ENCODE assay signal across 25 cellular contexts in the genomic region with DNA sequence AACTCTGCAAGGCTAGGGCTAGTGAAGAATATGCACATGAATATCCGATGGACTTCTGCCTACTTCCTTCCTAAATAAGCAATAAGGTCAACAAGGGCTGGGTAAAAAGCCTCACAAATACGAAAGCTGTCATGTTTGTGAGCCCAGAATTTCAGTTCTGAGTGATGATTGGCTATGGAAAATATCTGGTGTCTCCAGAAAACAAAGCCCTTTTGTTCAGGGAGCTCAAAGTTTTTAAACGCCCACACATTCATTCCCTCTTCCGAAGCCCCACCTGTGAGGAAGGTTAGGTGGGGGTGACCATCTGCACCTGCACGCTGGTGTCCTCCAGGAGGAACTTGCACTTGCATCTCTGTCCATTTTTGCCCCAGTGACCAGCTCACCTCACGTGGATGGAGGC.
"Had no signal": no experiment of that assay in that cellular context is flagged by ENCODE, and none has a peak within 500 bp of the region (broad histone marks: within the 10 kb centered on the region; RNA-seq: fewer than 3 reads in every experiment).

No MANE protein-coding gene starts in this region.

- H3K4me3 ChIP-seq: dorsolateral prefrontal cortex, hepatocyte, left lung, neural progenitor cell, pancreas, right lobe of liver, suprapubic skin, transverse colon had no signal

- H3K27me3 ChIP-seq: brain microvascular endothelial cell, dorsolateral prefrontal cortex, hepatocyte, left lung, neural progenitor cell, pancreas, right lobe of liver, suprapubic skin, transverse colon had no signal

- H3K27ac ChIP-seq: brain microvascular endothelial cell, dorsolateral prefrontal cortex, epithelial cell of prostate, hepatocyte, left lung, neural progenitor cell, pancreas, right lobe of liver, suprapubic skin, transverse colon had no signal

- H3K4me1 ChIP-seq: neural progenitor cell, pancreas, suprapubic skin, transverse colon had no signal

- H3K4me3 Mint-ChIP-seq: activated naive CD4-positive, alpha-beta T cell treated with anti-CD3 and anti-CD28 coated beads for 36 hours; activated T-cell treated with anti-CD3 and anti-CD28 coated beads, Interleukin-2, amount 50 U/mL, for 4 hours; memory B cell; neural progenitor cell; stimulated activated naive CD8-positive, alpha-beta T cell treated with anti-CD3 and anti-CD28 coated beads, Interleukin-15, amount 100 ng/mL, for 72 hours had no signal

- DNase-seq: activated CD4-positive, alpha-beta T cell treated with anti-CD3 and anti-CD28 coated beads, Interleukin-2, amount 50 U/mL, for 1 hour; activated CD8-positive, alpha-beta memory T cell treated with anti-CD3 and anti-CD28 coated beads, Interleukin-2, amount 50 U/mL, for 4 hours; activated naive CD4-positive, alpha-beta T cell treated with anti-CD3 and anti-CD28 coated beads for 36 hours; activated T-cell treated with anti-CD3 and anti-CD28 coated beads, Interleukin-2, amount 50 U/mL, for 4 hours; brain microvascular endothelial cell; central memory CD4-positive, alpha-beta T cell; dorsolateral prefrontal cortex; foreskin fibroblast; kidney; left lung; pancreas; small intestine; stimulated activated CD4-positive, alpha-beta T cell treated with anti-CD3 and anti-CD28 coated beads, Interleukin-15, amount 100 ng/mL, for 24 hours; stimulated activated CD4-positive, alpha-beta T cell treated with anti-CD3 and anti-CD28 coated beads, Interleukin-2, amount 100 ng/mL, for 48 hours; stimulated activated naive CD8-positive, alpha-beta T cell treated with anti-CD3 and anti-CD28 coated beads, Interleukin-15, amount 100 ng/mL, for 72 hours; T-helper 1 cell; T-helper 9 cell; transverse colon had no signal

- FAIRE-seq: colon, kidney, pancreas, small intestine had no signal

- H3K4me1 Mint-ChIP-seq: stimulated activated naive CD8-positive, alpha-beta T cell treated with anti-CD3 and anti-CD28 coated beads, Interleukin-15, amount 100 ng/mL, for 72 hours had no signal

- ATAC-seq: activated T-cell treated with anti-CD3 and anti-CD28 coated beads, Interleukin-2, amount 50 U/mL, for 4 hours; left lung; stimulated activated naive CD8-positive, alpha-beta T cell treated with anti-CD3 and anti-CD28 coated beads, Interleukin-15, amount 100 ng/mL, for 72 hours had no signal

- H3K9ac ChIP-seq: neural progenitor cell had no signal

- H3K9me3 ChIP-seq: pancreas, right lobe of liver, suprapubic skin had no signal

- H3K27ac Mint-ChIP-seq: activated naive CD4-positive, alpha-beta T cell treated with anti-CD3 and anti-CD28 coated beads for 36 hours; memory B cell; neural progenitor cell; stimulated activated naive CD8-positive, alpha-beta T cell treated with anti-CD3 and anti-CD28 coated beads, Interleukin-15, amount 100 ng/mL, for 72 hours had no signal

- H3K36me3 ChIP-seq: brain microvascular endothelial cell, left lung, neural progenitor cell, pancreas, right lobe of liver, suprapubic skin, transverse colon had no signal

- H3K27me3 Mint-ChIP-seq: stimulated activated naive CD8-positive, alpha-beta T cell treated with anti-CD3 and anti-CD28 coated beads, Interleukin-15, amount 100 ng/mL, for 72 hours had no signal
